ENCODE assay signal across 35 cellular contexts in genomic region chr12:40184493-40185302, GRCh38. TPM values are rescaled to one million over a fixed set of nuclear protein-coding genes. Genes with fewer than 3 reads are reported as not detected.
"Had no signal": no experiment of that assay in that cellular context is flagged by ENCODE, and none has a peak within 500 bp of the region (broad histone marks: within the 10 kb centered on the region; RNA-seq: fewer than 3 reads in every experiment).

No MANE protein-coding gene starts in this region.

- H3K4me1 Mint-ChIP-seq: activated B cell treated with CpG ODN at 0.5 μM for 24 hours had no signal

- H3K4me3 ChIP-seq: adrenal gland, body of pancreas, breast epithelium had no signal

- H3K27me3 Mint-ChIP-seq: activated B cell treated with CpG ODN at 0.5 μM for 24 hours; activated CD4-positive, alpha-beta memory T cell treated with anti-CD3 and anti-CD28 coated beads for 36 hours; activated naive CD8-positive, alpha-beta T cell treated with anti-CD3 and anti-CD28 coated beads for 36 hours; activated T-helper 17 cell treated with anti-CD3 and anti-CD28 coated beads, Interleukin-2, amount 50 U/mL, for 72 hours; T-helper 17 cell had no signal

- H3K36me3 Mint-ChIP-seq: activated CD4-positive, alpha-beta memory T cell treated with anti-CD3 and anti-CD28 coated beads for 36 hours; activated naive CD4-positive, alpha-beta T cell treated with anti-CD3 and anti-CD28 coated beads, Interleukin-2, amount 50 U/mL, for 72 hours; activated naive CD8-positive, alpha-beta T cell treated with anti-CD3 and anti-CD28 coated beads for 36 hours had no signal

- DNase-seq: activated B cell treated with CpG ODN at 0.5 μM for 24 hours; activated CD4-positive, alpha-beta memory T cell treated with anti-CD3 and anti-CD28 coated beads for 36 hours; activated CD4-positive, alpha-beta T cell treated with anti-CD3 and anti-CD28 coated beads for 1 hour; activated CD4-positive, alpha-beta T cell treated with anti-CD3 and anti-CD28 coated beads for 4 hours; activated CD4-positive, alpha-beta T cell treated with anti-CD3 and anti-CD28 coated beads, Interleukin-2, amount 10 ng/mL, durations not matched to agents 24 days and 14 days; activated CD4-positive, alpha-beta T cell treated with anti-CD3 and anti-CD28 coated beads, Interleukin-2, amount 50 U/mL, for 1 hour; activated CD4-positive, alpha-beta T cell treated with anti-CD3 and anti-CD28 coated beads, Interleukin-2, amount 50 U/mL, for 4 hours; activated CD8-positive, alpha-beta memory T cell treated with anti-CD3 and anti-CD28 coated beads, Interleukin-2, amount 50 U/mL, for 4 hours; activated CD8-positive, alpha-beta T cell treated with anti-CD3 and anti-CD28 coated beads for 36 hours; activated effector memory CD4-positive, alpha-beta T cell treated with anti-CD3 and anti-CD28 coated beads, Interleukin-2, amount 50 U/mL, for 16 hours; activated gamma-delta T cell treated with Interleukin-2 at 50 U/mL for 16 hours; activated naive CD4-positive, alpha-beta T cell; activated naive CD4-positive, alpha-beta T cell treated with anti-CD3 and anti-CD28 coated beads for 36 hours; activated naive CD4-positive, alpha-beta T cell treated with anti-CD3 and anti-CD28 coated beads, Interleukin-2, amount 50 U/mL, for 16 hours; activated naive CD8-positive, alpha-beta T cell treated with anti-CD3 and anti-CD28 coated beads for 36 hours; activated T-cell treated with anti-CD3 and anti-CD28 coated beads for 4 hours; activated T-cell treated with anti-CD3 and anti-CD28 coated beads, Interleukin-2, amount 50 U/mL, for 1 hour; activated T-cell treated with anti-CD3 and anti-CD28 coated beads, Interleukin-2, amount 50 U/mL, for 4 hours; activated T-cell treated with anti-CD3 and anti-CD28 coated beads, Interleukin-2, amount 50 U/mL, for 72 hours; adrenal gland; amniotic stem cell; aorta; body of pancreas; brain microvascular endothelial cell; central memory CD4-positive, alpha-beta T cell; SW 1271; T-helper 17 cell; T-helper 9 cell had no signal

- H3K27ac ChIP-seq: adrenal gland, body of pancreas, brain microvascular endothelial cell, breast epithelium, VCaP had no signal

- H3K27ac Mint-ChIP-seq: activated B cell treated with CpG ODN at 0.5 μM for 24 hours; activated CD4-positive, alpha-beta memory T cell treated with anti-CD3 and anti-CD28 coated beads for 36 hours; activated CD4-positive, alpha-beta T cell treated with anti-CD3 and anti-CD28 coated beads, Interleukin-2, amount 10 ng/mL, durations not matched to agents 24 days and 14 days; activated CD8-positive, alpha-beta T cell treated with anti-CD3 and anti-CD28 coated beads for 36 hours; activated naive CD4-positive, alpha-beta T cell treated with anti-CD3 and anti-CD28 coated beads for 36 hours; activated naive CD4-positive, alpha-beta T cell treated with anti-CD3 and anti-CD28 coated beads, Interleukin-2, amount 50 U/mL, for 72 hours; activated naive CD8-positive, alpha-beta T cell treated with anti-CD3 and anti-CD28 coated beads for 36 hours; activated T-cell treated with anti-CD3 and anti-CD28 coated beads, Interleukin-2, amount 50 U/mL, for 72 hours; activated T-helper 1 cell treated with anti-CD3 and anti-CD28 coated beads, Interleukin-12 subunit alpha, Interleukin-12 subunit beta, Interleukin-2, Interleukin-4 antibody, amounts not matched to agents 30 ng/mL and 10 ng/mL and 1 ng/mL, durations not matched to agents 14 hours and 24 hours and 36 hours; activated T-helper 17 cell treated with anti-CD3 and anti-CD28 coated beads, Interleukin-2, amount 50 U/mL, for 72 hours; T-helper 17 cell; T-helper 2 cell treated with Interferon-gamma antibody and Interleukin-4, amounts not matched to agents 5 μg/mL and 100 μg/mL, for 36 hours had no signal

- H3K9me3 Mint-ChIP-seq: activated naive CD8-positive, alpha-beta T cell treated with anti-CD3 and anti-CD28 coated beads for 36 hours; activated T-helper 17 cell treated with anti-CD3 and anti-CD28 coated beads, Interleukin-2, amount 50 U/mL, for 72 hours had no signal

- H3K4me1 ChIP-seq: adrenal gland, body of pancreas, breast epithelium had no signal

- H3K4me3 Mint-ChIP-seq: activated B cell treated with CpG ODN at 0.5 μM for 24 hours; activated CD4-positive, alpha-beta memory T cell treated with anti-CD3 and anti-CD28 coated beads for 36 hours; activated CD4-positive, alpha-beta T cell treated with anti-CD3 and anti-CD28 coated beads, Interleukin-2, amount 10 ng/mL, durations not matched to agents 24 days and 14 days; activated CD8-positive, alpha-beta T cell treated with anti-CD3 and anti-CD28 coated beads for 36 hours; activated naive CD4-positive, alpha-beta T cell treated with anti-CD3 and anti-CD28 coated beads for 36 hours; activated naive CD8-positive, alpha-beta T cell treated with anti-CD3 and anti-CD28 coated beads for 36 hours; activated T-cell treated with anti-CD3 and anti-CD28 coated beads, Interleukin-2, amount 50 U/mL, for 4 hours; activated T-cell treated with anti-CD3 and anti-CD28 coated beads, Interleukin-2, amount 50 U/mL, for 72 hours; activated T-helper 1 cell treated with anti-CD3 and anti-CD28 coated beads, Interleukin-12 subunit alpha, Interleukin-12 subunit beta, Interleukin-2, Interleukin-4 antibody, amounts not matched to agents 30 ng/mL and 10 ng/mL and 1 ng/mL, durations not matched to agents 14 hours and 24 hours and 36 hours; activated T-helper 17 cell treated with anti-CD3 and anti-CD28 coated beads, Interleukin-2, amount 50 U/mL, for 72 hours; T-helper 17 cell; T-helper 2 cell treated with Interferon-gamma antibody and Interleukin-4, amounts not matched to agents 5 μg/mL and 100 μg/mL, for 36 hours had no signal

- H3K36me3 ChIP-seq: adrenal gland, brain microvascular endothelial cell, breast epithelium had no signal

- ATAC-seq: activated CD8-positive, alpha-beta T cell treated with anti-CD3 and anti-CD28 coated beads for 36 hours; activated naive CD4-positive, alpha-beta T cell treated with anti-CD3 and anti-CD28 coated beads, Interleukin-2, amount 50 U/mL, for 72 hours; activated T-cell treated with anti-CD3 and anti-CD28 coated beads, Interleukin-2, amount 50 U/mL, for 4 hours; activated T-cell treated with anti-CD3 and anti-CD28 coated beads, Interleukin-2, amount 50 U/mL, for 72 hours; activated T-helper 17 cell treated with anti-CD3 and anti-CD28 coated beads, Interleukin-2, amount 50 U/mL, for 72 hours; body of pancreas; T-helper 17 cell had no signal

- H3K9me3 ChIP-seq: adrenal gland, body of pancreas had no signal

- H3K27me3 ChIP-seq: adrenal gland, body of pancreas, brain microvascular endothelial cell, breast epithelium had no signal

RNA-seq across cellular contexts. Expression of gene LRRK2, which starts 40.1 kb away (rescaled TPM):
- total RNA-seq: activated CD4-positive, alpha-beta T cell treated with anti-CD3 and anti-CD28 coated beads, Interleukin-2, amount 10 ng/mL, durations not matched to agents 24 days and 14 days; activated naive CD4-positive, alpha-beta T cell treated with anti-CD3 and anti-CD28 coated beads for 36 hours; activated naive CD4-positive, alpha-beta T cell treated with anti-CD3 and anti-CD28 coated beads, Interleukin-2, amount 50 U/mL, for 72 hours; activated T-cell treated with anti-CD3 and anti-CD28 coated beads, Interleukin-2, amount 50 U/mL, for 72 hours; activated T-helper 1 cell treated with anti-CD3 and anti-CD28 coated beads, Interleukin-12 subunit alpha, Interleukin-12 subunit beta, Interleukin-2, Interleukin-4 antibody, amounts not matched to agents 30 ng/mL and 10 ng/mL and 1 ng/mL, durations not matched to agents 14 hours and 24 hours and 36 hours; T-helper 1 cell treated with Interleukin-12 subunit alpha and Interleukin-12 subunit beta and Interleukin-4 antibody, amounts not matched to agents 30 ng/mL and 1 ng/mL, for 36 hours had no signal
